In genomic region chrX:150167482-150168324, GRCh38 we compare ENCODE assay signal across 12 cellular contexts.
DNase-seq lines count a peak whose midpoint lies in the region; FAIRE-seq and TF ChIP-seq lines count a peak whose summit lies in the region.
"Had no signal": no experiment of that assay in that cellular context is flagged by ENCODE, and none has a peak within 500 bp of the region (broad histone marks: within the 10 kb centered on the region; RNA-seq: fewer than 3 reads in every experiment).

No MANE protein-coding gene starts in this region.

- TF ChIP-seq EP300 in stomach (IDR thresholded peaks at IDR 0.05), result no peak

- H3K36me3 ChIP-seq in stomach, result no peaks in the 10 kb centered on the region

- WGBS in stomach, 5 donors, result 62 to 87% (median 77%) methylated on average over 5 of the region's 5 CpGs

- POLR2A ChIA-PET in HEK293T (lab: Yijun Ruan, JAX), result no interaction called here

- no peak for TF ChIP-seq POLR2A in stomach (IDR thresholded peaks at IDR 0.05)

- intact Hi-C loops in stomach (cut with DNase I; ENCODE audit: low total_unique reads), result no loop called here

- FAIRE-seq in RCC 7860 (lab: Jason Lieb, UNC), result peak; percentile 84
- FAIRE-seq: A204.1, GM12878, GM18507 had no signal

- in situ Hi-C loops in Caki2 (cut with HindIII; ENCODE audit: low pct_unique_long_range_greater_than_20kb, low sequenced_read_pairs), result no loop called here

- no peaks in the 10 kb centered on the region for H3K9me3 ChIP-seq in stomach

- H3K27me3 ChIP-seq in stomach, result no peaks in the 10 kb centered on the region

- TF ChIP-seq CTCF in stomach (IDR thresholded peaks at IDR 0.05), result no peak

- H3K4me3 ChIP-seq in stomach, result no peak overlapping the region
- H3K4me3 ChIP-seq: GM12878 had no signal

- CTCF ChIA-PET in HEK293T (lab: Yijun Ruan, JAX), result no interaction called here

- no peaks in the 10 kb centered on the region for H3K4me1 ChIP-seq in stomach

- H3K27ac ChIP-seq in stomach, result no peak overlapping the region

- peak; percentile 20 for DNase-seq in Caki2 (ENCODE audit: low read depth)
- DNase-seq in RCC 7860 (ENCODE audit: low spot score), result peak; percentile 56
- peak; percentile 20 for DNase-seq in kidney glomerular epithelial cell (lab: John Stamatoyannopoulos, UW)
- DNase-seq in NCI-H446 (lab: John Stamatoyannopoulos, UW), result no peak
- no peak for DNase-seq in HEK293T (ENCODE audit: extremely low spot score)
- DNase-seq in stimulated activated CD4-positive, alpha-beta T cell treated with anti-CD3 and anti-CD28 coated beads, Interleukin-2, amount 100 ng/mL, for 48 hours, result no peak
- DNase-seq in stomach, result no peak
- DNase-seq: DMS79, IMR-90 had no signal

TF ChIP-seq in HEK293T, 16 proteins besides CTCF, POLR2A, EP300 and RAD21:
- no peak for TF ChIP-seq ELF4 (IDR thresholded peaks at IDR 0.05)
- TF ChIP-seq SUZ12 (IDR thresholded peaks at IDR 0.05), result no peak
- TF ChIP-seq ARNT (IDR thresholded peaks at IDR 0.05), result no peak
- no peak for TF ChIP-seq LEF1 (IDR thresholded peaks at IDR 0.05; ENCODE audit: borderline replicate concordance)
- no peak for TF ChIP-seq FOXK2 (IDR thresholded peaks at IDR 0.05)
- no peak for TF ChIP-seq FOXA1 (IDR thresholded peaks at IDR 0.05)
- no peak for TF ChIP-seq FOXM1 (IDR thresholded peaks at IDR 0.05; ENCODE audit: borderline replicate concordance)
- no peak for TF ChIP-seq BHLHE40 (IDR thresholded peaks at IDR 0.05; ENCODE audit: borderline replicate concordance)
- TF ChIP-seq ZNF384 (IDR thresholded peaks at IDR 0.05), result no peak
- no peak for TF ChIP-seq HDGF (IDR thresholded peaks at IDR 0.05; ENCODE audit: borderline replicate concordance)
- no peak for TF ChIP-seq TARDBP (IDR thresholded peaks at IDR 0.05)
- no peak for TF ChIP-seq NFRKB (IDR thresholded peaks at IDR 0.05)
- TF ChIP-seq L3MBTL2 (conservative IDR thresholded peaks at IDR 0.05), result no peak
- TF ChIP-seq, protein P1, sequence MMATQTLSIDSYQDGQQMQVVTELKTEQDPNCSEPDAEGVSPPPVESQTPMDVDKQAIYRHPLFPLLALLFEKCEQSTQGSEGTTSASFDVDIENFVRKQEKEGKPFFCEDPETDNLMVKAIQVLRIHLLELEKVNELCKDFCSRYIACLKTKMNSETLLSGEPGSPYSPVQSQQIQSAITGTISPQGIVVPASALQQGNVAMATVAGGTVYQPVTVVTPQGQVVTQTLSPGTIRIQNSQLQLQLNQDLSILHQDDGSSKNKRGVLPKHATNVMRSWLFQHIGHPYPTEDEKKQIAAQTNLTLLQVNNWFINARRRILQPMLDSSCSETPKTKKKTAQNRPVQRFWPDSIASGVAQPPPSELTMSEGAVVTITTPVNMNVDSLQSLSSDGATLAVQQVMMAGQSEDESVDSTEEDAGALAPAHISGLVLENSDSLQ (IDR thresholded peaks at IDR 0.05), result no peak
- TF ChIP-seq CTBP1 (IDR thresholded peaks at IDR 0.05; ENCODE audit: borderline replicate concordance), result no peak

Comparison
In these comparisons a context has a peak if more than half of its experiments do, and no peak if none do; other contexts are left out.
1. DNase-seq: peak in Caki2 (single experiment), RCC 7860 (single experiment) and kidney glomerular epithelial cell (single experiment); none in NCI-H446 (0 of 2), HEK293T (single experiment), stimulated activated CD4-positive, alpha-beta T cell treated with anti-CD3 and anti-CD28 coated beads, Interleukin-2, amount 100 ng/mL, for 48 hours (0 of 2) and stomach (single experiment).